14 cellular contexts compared by ENCODE assay signal in genomic region chr12:52126050-52126604, GRCh38. TPM values are rescaled to one million over a fixed set of nuclear protein-coding genes. Genes with fewer than 3 reads are reported as not detected.
DNase-seq lines count a peak whose midpoint lies in the region; ATAC-seq and TF ChIP-seq lines count a peak whose summit lies in the region.
"Had no signal": no experiment of that assay in that cellular context is flagged by ENCODE, and none has a peak within 500 bp of the region (broad histone marks: within the 10 kb centered on the region; RNA-seq: fewer than 3 reads in every experiment).

No MANE protein-coding gene starts in this region.

- H3K27me3 Mint-ChIP-seq in stimulated activated memory B cell treated with anti-CD40 and anti-IgM and Interleukin-4, amounts not matched to agents 10 μg/mL and 1 μg/mL and 100 μg/mL, for 72 hours = peaks cover 34% of the 10 kb centered on the region

- ATAC-seq in psoas muscle (no peak), GM21528 (IDR thresholded peaks at IDR 0.05; ENCODE audit: low FRiP score, unreplicated experiment) (no peak), HG02885 (IDR thresholded peaks at IDR 0.05; ENCODE audit: poor library complexity, unreplicated experiment) (no peak)
- ATAC-seq in stimulated activated memory B cell treated with anti-CD40 and anti-IgM and Interleukin-4, amounts not matched to agents 10 μg/mL and 1 μg/mL and 100 μg/mL, for 72 hours = no peak
- ATAC-seq: activated T-cell treated with anti-CD3 and anti-CD28 coated beads, Interleukin-2, amount 50 U/mL, for 72 hours; CD8-positive, alpha-beta T cell had no signal

- no peak overlapping the region for H3K27ac Mint-ChIP-seq in stimulated activated memory B cell treated with anti-CD40 and anti-IgM and Interleukin-4, amounts not matched to agents 10 μg/mL and 1 μg/mL and 100 μg/mL, for 72 hours
- H3K27ac Mint-ChIP-seq: activated T-cell treated with anti-CD3 and anti-CD28 coated beads, Interleukin-2, amount 50 U/mL, for 72 hours; CD8-positive, alpha-beta T cell had no signal

- DNase-seq in D341Med (ENCODE audit: low spot score) = peak; percentile 19
- peak; percentile 4 for DNase-seq in hepatic stellate cell (ENCODE audit: low spot score)
- DNase-seq in psoas muscle = no peak
- no peak for DNase-seq in HT-29 (ENCODE audit: low spot score)
- DNase-seq: activated T-cell treated with anti-CD3 and anti-CD28 coated beads, Interleukin-2, amount 50 U/mL, for 72 hours; NK-92 treated with Interleukin-12 subunit alpha and Interleukin-12 subunit beta, amount 100 ng/mL, for 24 hours had no signal

- no peaks in the 10 kb centered on the region for H3K27me3 ChIP-seq in HUES6 (ENCODE audit: control insufficient read depth, insufficient read depth, low read length)
- no peaks in the 10 kb centered on the region for H3K27me3 ChIP-seq in psoas muscle (ENCODE audit: insufficient read depth in 3 of 3, low read length in 2 of 3)

- 0 out of 2 replicates have a peak overlapping the region, but pooled peaks have one; percentile 24 for H3K4me3 ChIP-seq in HUES6 (ENCODE audit: low read depth, low read length)
- no peak overlapping the region for H3K4me3 ChIP-seq in psoas muscle

- H3K4me3 Mint-ChIP-seq in stimulated activated memory B cell treated with anti-CD40 and anti-IgM and Interleukin-4, amounts not matched to agents 10 μg/mL and 1 μg/mL and 100 μg/mL, for 72 hours = no peak overlapping the region
- H3K4me3 Mint-ChIP-seq: activated T-cell treated with anti-CD3 and anti-CD28 coated beads, Interleukin-2, amount 50 U/mL, for 72 hours; brain; CD8-positive, alpha-beta T cell; neural crest cell had no signal

- H3K4me1 ChIP-seq in HUES6 (ENCODE audit: control insufficient read depth, insufficient read depth, low read length) = peaks cover 57% of the 10 kb centered on the region
- no peaks in the 10 kb centered on the region for H3K4me1 ChIP-seq in psoas muscle

- intact Hi-C loops in psoas muscle (cut with DNase I) = no loop called here

- H3K27ac ChIP-seq in HUES6 (ENCODE audit: low read depth, low read length) (peak overlapping the region; percentile 73), psoas muscle (peak overlapping the region; percentile 36)

- H3K9me3 ChIP-seq in HUES6 (ENCODE audit: control insufficient read depth, insufficient read depth, low read depth, low read length) (no peaks in the 10 kb centered on the region), psoas muscle (no peaks in the 10 kb centered on the region)

- H3K4me1 Mint-ChIP-seq in stimulated activated memory B cell treated with anti-CD40 and anti-IgM and Interleukin-4, amounts not matched to agents 10 μg/mL and 1 μg/mL and 100 μg/mL, for 72 hours = peaks cover 20% of the 10 kb centered on the region

- no peaks in the 10 kb centered on the region for H3K9me3 Mint-ChIP-seq in stimulated activated memory B cell treated with anti-CD40 and anti-IgM and Interleukin-4, amounts not matched to agents 10 μg/mL and 1 μg/mL and 100 μg/mL, for 72 hours
- H3K9me3 Mint-ChIP-seq: activated T-cell treated with anti-CD3 and anti-CD28 coated beads, Interleukin-2, amount 50 U/mL, for 72 hours; brain; CD8-positive, alpha-beta T cell; neural crest cell had no signal

- H3K36me3 ChIP-seq in HUES6 (ENCODE audit: control insufficient read depth, insufficient read depth, low read length) = no peaks in the 10 kb centered on the region
- H3K36me3 ChIP-seq in psoas muscle (ENCODE audit: insufficient read depth in 1 of 2, low read depth in 1 of 2) = no peaks in the 10 kb centered on the region

- no peak for TF ChIP-seq CTCF in psoas muscle (IDR thresholded peaks at IDR 0.05)

- peak overlapping the region; percentile 56 for H3K9ac ChIP-seq in HUES6 (ENCODE audit: low read length)

- 50 to 78% (median 73%) methylated on average over 2 of the region's 2 CpGs for WGBS in psoas muscle, 3 donors

- H3K36me3 Mint-ChIP-seq in stimulated activated memory B cell treated with anti-CD40 and anti-IgM and Interleukin-4, amounts not matched to agents 10 μg/mL and 1 μg/mL and 100 μg/mL, for 72 hours = no peaks in the 10 kb centered on the region
- H3K36me3 Mint-ChIP-seq: brain; CD8-positive, alpha-beta T cell had no signal

RNA-seq across cellular contexts. Expression of gene SMIM41, which starts 46.6 kb away (rescaled TPM):
- total RNA-seq in psoas muscle = under 1 TPM in 2 of 4 donors, not detected in 2; 0.16 to 0.32 TPM
- under 1 TPM in 1 of 3 donors, not detected in 2; 0.20 TPM for polyA plus RNA-seq in psoas muscle
- total RNA-seq in HT-29 (2014; rRNA removed; shearing (Covaris generic)) = not detected in 2 replicates
- total RNA-seq: activated T-cell treated with anti-CD3 and anti-CD28 coated beads, Interleukin-2, amount 50 U/mL, for 72 hours; neural crest cell; SK-MEL-5 had no signal

RNA-seq across cellular contexts. Expression of gene ATG101, which starts 56.3 kb away (rescaled TPM):
- 10 to 100 TPM; 25.1 to 35.3 (median 26.5) TPM for total RNA-seq in psoas muscle
- polyA plus RNA-seq in psoas muscle = 100 to 1,000 TPM in 1 of 3 donors, 10 to 100 TPM in 2; 39.5 to 154 (median 90.0) TPM
- total RNA-seq in HT-29 (2014; rRNA removed; shearing (Covaris generic)) = 105 and 114 TPM in 2 replicates

Comparison
In these comparisons a context has a peak if more than half of its experiments do, and no peak if none do; other contexts are left out.
1. DNase-seq: peak in D341Med (single experiment) and hepatic stellate cell (single experiment); none in psoas muscle (0 of 2) and HT-29 (single experiment).